In the genomic region with DNA sequence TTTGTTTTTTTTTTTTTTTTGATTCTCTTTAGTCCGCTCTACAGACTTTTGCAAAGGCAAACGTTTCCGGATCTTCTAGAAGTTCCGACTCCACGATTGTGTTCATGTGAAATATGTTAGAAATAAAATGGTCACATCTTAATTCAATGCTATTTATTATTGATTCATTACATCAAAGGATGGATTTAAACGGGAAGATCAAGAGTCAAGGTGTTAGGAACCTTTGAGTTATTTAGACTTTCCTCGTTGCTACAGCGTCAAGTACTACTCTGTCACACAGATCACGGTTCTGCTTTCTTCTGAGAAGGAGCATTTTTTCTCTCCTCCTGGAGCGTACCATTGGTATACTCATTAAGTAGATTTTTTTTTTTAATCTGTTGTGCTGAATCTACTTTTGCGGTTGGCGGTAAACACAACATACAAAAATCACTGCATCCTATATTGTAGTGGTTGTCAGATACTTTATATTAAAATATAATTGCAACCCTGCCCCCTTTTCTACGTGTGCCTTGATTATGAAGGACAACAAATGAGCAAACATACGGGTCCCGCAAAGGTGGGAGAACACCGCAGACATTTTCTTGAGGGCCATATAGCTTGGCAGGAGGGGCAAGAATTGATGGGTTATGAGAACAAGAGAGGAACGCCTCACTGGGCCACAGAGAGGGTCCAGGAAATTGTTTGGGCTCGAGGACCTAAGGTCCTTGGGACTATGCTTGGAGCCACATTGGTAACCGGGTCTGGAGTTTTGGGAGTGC, we compare ENCODE assay signal across 8 cellular contexts. TPM values are rescaled to one million over a fixed set of nuclear protein-coding genes. Genes with fewer than 3 reads are reported as not detected.
DNase-seq lines count a peak whose midpoint lies in the region; ATAC-seq, FAIRE-seq and TF ChIP-seq lines count a peak whose summit lies in the region.

No MANE protein-coding gene starts in this region.

- no peak for TF ChIP-seq POLR2A in GM12878 (IDR thresholded peaks at IDR 0.05; ENCODE audit: low read depth, low read length)

- no peak overlapping the region; the same call in 1 of the 2 replicates for H2AFZ ChIP-seq in GM12878 (ENCODE audit: control insufficient read depth, low read depth, low read length)
- no peak overlapping the region for H2AFZ ChIP-seq in neural cell (ENCODE audit: low read depth, low read length)

- BruUV-seq in GM12878 (replicated peaks; lab: Mats Ljungman, UMichigan): no TSS peak

- SMC1A ChIA-PET in GM12878 (lab: Charles Lee; ENCODE audit: uncharacterized antibody, unreplicated experiment): interaction anchor here (0.7 to 4.5 kb wide), 16 partner anchors 8 to 233 kb away, joined by 3 to 44 read pairs (median 5); partner anchors contain the start of gene HMGN4

- peaks cover 4% of the 10 kb centered on the region for H3F3A ChIP-seq in neural cell (ENCODE audit: insufficient read depth, low read length, poor library complexity, severe bottlenecking)

- H3K4me2 ChIP-seq in GM12878 (ENCODE audit: control insufficient read depth, insufficient read depth) (peak overlapping the region; percentile 70), neural cell (ENCODE audit: low read length) (peak overlapping the region; percentile 11)

- H3K4me1 ChIP-seq in GM12878 (ENCODE audit: control insufficient read depth, insufficient read depth, low read length) (0 out of 2 replicates have a peak, but pooled peaks cover 3% of the 10 kb centered on the region), colonic mucosa (no peaks in the 10 kb centered on the region)

- CTCF ChIA-PET in GM12878 (lab: Yijun Ruan, JAX): interaction anchor here (1.0 to 4.1 kb wide), 6 partner anchors 13 to 226 kb away, joined by 3 to 28 read pairs (median 12); partner anchors contain the start of gene HMGN4

- TF ChIP-seq RAD21 in GM12878 (IDR thresholded peaks at IDR 0.05; ENCODE audit: insufficient read depth, low read depth, low read length): no peak
- TF ChIP-seq RAD21 in neural cell (conservative IDR thresholded peaks at IDR 0.05): no peak

- intact Hi-C loops in GM12878 (cut with micrococcal nuclease; ENCODE audit: unreplicated experiment): loop anchor here (1.0 to 10.0 kb wide), 3 partner anchors 13 to 381 kb away; no protein-coding TSS in a partner anchor
- intact Hi-C loops in colonic mucosa (cut with DNase I): no loop called here

- H3K9me3 ChIP-seq in GM12878 (replicated peaks; ENCODE audit: control insufficient read depth, insufficient read depth, low read length) (no peaks in the 10 kb centered on the region), neural cell (ENCODE audit: low read length) (no peaks in the 10 kb centered on the region), colonic mucosa (no peaks in the 10 kb centered on the region)

- H3K4me3 ChIP-seq in GM12878 (peak overlapping the region; percentile 45; the same call in 1 of the 2 replicates), neural cell (ENCODE audit: low read length) (peak overlapping the region; percentile 70), colonic mucosa (no peak overlapping the region)

- H3K9ac ChIP-seq in GM12878 (ENCODE audit: control insufficient read depth, insufficient read depth, low read length): no peak overlapping the region
- H3K9ac ChIP-seq in neural cell (ENCODE audit: low read length): no peak overlapping the region
- no peak overlapping the region for H3K9ac ChIP-seq in colonic mucosa (ENCODE audit: low read depth in 2 of 2, low read length in 2 of 2)

- no peaks in the 10 kb centered on the region for H3K9me2 ChIP-seq in neural cell (ENCODE audit: insufficient read depth, low read length)

- no peak overlapping the region for H3K27ac ChIP-seq in GM12878 (ENCODE audit: control insufficient read depth, insufficient read depth)
- H3K27ac ChIP-seq in neural cell (ENCODE audit: low read length): no peak overlapping the region
- H3K27ac ChIP-seq in colonic mucosa: no peak overlapping the region

- TF ChIP-seq CTCF in GM12878 (IDR thresholded peaks at IDR 0.05 in 2 of 3, conservative IDR thresholded peaks at IDR 0.05 in 1 of 3; ENCODE audit: control insufficient read depth in 2 of 3, extremely low read depth in 1 of 3, insufficient read depth in 1 of 3, low read depth in 3 of 3, low read length in 3 of 3) (no peak), neural cell (IDR thresholded peaks at IDR 0.05; ENCODE audit: poor library complexity, severe bottlenecking) (no peak), colonic mucosa (IDR thresholded peaks at IDR 0.05) (no peak)

- 73% methylated on average over 19 of the region's 19 CpGs for WGBS in GM12878 (ENCODE audit: insufficient coverage, insufficient replicate concordance, low lambda C conversion rate, missing lambda C conversion rate)

- ATAC-seq in GM12878: peak; percentile 34
- ATAC-seq in HG03442 (IDR thresholded peaks at IDR 0.05; ENCODE audit: unreplicated experiment): no peak

- POLR2A ChIA-PET in GM12878 (lab: Charles Lee): interaction anchor here (1.0 to 4.5 kb wide), 6 partner anchors 8 to 227 kb away, joined by 3 to 29 read pairs (median 5); partner anchors contain the start of gene HMGN4

- H4K20me1 ChIP-seq in GM12878 (ENCODE audit: control insufficient read depth, insufficient read depth) (no peaks in the 10 kb centered on the region), neural cell (ENCODE audit: insufficient read depth) (no peaks in the 10 kb centered on the region)

- H3K27me3 ChIP-seq in GM12878 (replicated peaks in 1 of 2; ENCODE audit: control insufficient read depth in 2 of 2, insufficient read depth in 2 of 2, low read length in 1 of 2): no peaks in the 10 kb centered on the region
- H3K27me3 ChIP-seq in neural cell (ENCODE audit: insufficient read depth, low read depth, low read length): no peaks in the 10 kb centered on the region
- no peaks in the 10 kb centered on the region for H3K27me3 ChIP-seq in colonic mucosa

- no peak for TF ChIP-seq EP300 in GM12878 (IDR thresholded peaks at IDR 0.05; ENCODE audit: borderline replicate concordance in 1 of 2, control insufficient read depth in 1 of 2, low read depth in 2 of 2, low read length in 2 of 2)
- TF ChIP-seq EP300 in neural cell (conservative IDR thresholded peaks at IDR 0.05; ENCODE audit: poor library complexity, severe bottlenecking): no peak

- RAD21 ChIA-PET in GM12878 (lab: Charles Lee; ENCODE audit: unreplicated experiment): interaction anchor here (0.8 to 5.5 kb wide), 10 partner anchors 13 to 265 kb away, joined by 3 to 40 read pairs (median 12); partner anchors contain the start of gene HMGN4

- FAIRE-seq in GM12878 (lab: Jason Lieb, UNC): no peak

- DNase-seq in EL (peak; percentile 48), MV-4-11 (lab: John Stamatoyannopoulos, UW) (peak; percentile 29), GM12878 (ENCODE audit: low read depth, low spot score) (no peak), hepatic stellate cell (ENCODE audit: low spot score) (no peak), colonic mucosa (no peak), COR-L47 (lab: John Stamatoyannopoulos, UW) (no peak)

- H3K36me3 ChIP-seq in GM12878 (ENCODE audit: control insufficient read depth in 2 of 2, insufficient read depth in 2 of 2, low read length in 1 of 2) (no peaks in the 10 kb centered on the region), neural cell (ENCODE audit: insufficient read depth, low read length) (no peaks in the 10 kb centered on the region), colonic mucosa (no peaks in the 10 kb centered on the region)

- in situ Hi-C loops in GM12878 (cut with MboI): no loop called here

- H3K79me2 ChIP-seq in GM12878 (ENCODE audit: control insufficient read depth, insufficient read depth, low read length) (no peaks in the 10 kb centered on the region), neural cell (replicated peaks; ENCODE audit: insufficient read depth, low read length) (no peaks in the 10 kb centered on the region)

RNA-seq across cellular contexts. Expression of gene HMGN4, which starts 17.5 kb away (rescaled TPM):
- 28.9 and 31.1 TPM in 2 replicates for total RNA-seq in GM12878 (2013; cell fraction: nucleolus; rRNA removed)
- total RNA-seq in GM12878 (2014; rRNA removed) (73.9 and 90.7 TPM in 2 replicates), GM12878 (2014; rRNA removed; fragmentation: Illumina TruSeq; extraction: Trizol) (99.0 and 99.1 TPM in 2 replicates), GM12878 (2021) (64.2 and 67.2 TPM in 2 replicates), colonic mucosa (10 to 100 TPM; 40.6 to 56.0 TPM)
- polyA plus RNA-seq in GM12878 (2011; ENCODE audit: low read depth): 45.4 TPM
- polyA plus RNA-seq in GM12878 (2011; rRNA removed) (79.5 and 112 TPM in 2 replicates), GM12878 (2014; fragmentation: Illumina TruSeq; extraction: Trizol) (87.4 and 98.8 TPM in 2 replicates), GM12878 (2014; fragmentation: Nextera tagmentation; extraction: Ambion mirVana) (10 to 100 TPM; 26.7 to 31.2 TPM), GM12878 (2014; rRNA removed) (54.6 and 71.6 TPM in 2 replicates), GM12878 (2016; fragmentation: Nextera tagmentation; extraction: Ambion mirVana) (10 to 100 TPM; 85.8 to 88.6 TPM), neural cell (125 and 138 TPM in 2 replicates)
- polyA plus RNA-seq in GM12878 (2011; cell fraction: cytosol; rRNA removed): 53.2 and 53.3 TPM in 2 replicates
- polyA plus RNA-seq in GM12878 (2011; cell fraction: nucleus; rRNA removed): 25.6 and 31.0 TPM in 2 replicates
- polyA plus RNA-seq in GM12878 (2012): 40.3 and 60.7 TPM in 2 replicates
- polyA minus RNA-seq in GM12878 (2011; rRNA and poly(A)+ RNA removed): 45.3 and 47.3 TPM in 2 replicates
- polyA minus RNA-seq in GM12878 (2011; cell fraction: cytosol; rRNA and poly(A)+ RNA removed): 13.1 and 21.7 TPM in 2 replicates
- 4.3 and 7.9 TPM in 2 replicates for polyA minus RNA-seq in GM12878 (2011; cell fraction: nucleus; rRNA and poly(A)+ RNA removed)
- polyA minus RNA-seq in neural cell: 92.0 and 99.3 TPM in 2 replicates

RNA-seq across cellular contexts. Expression of gene ABT1, which starts 41.1 kb away (rescaled TPM):
- 19.2 and 19.7 TPM in 2 replicates for total RNA-seq in GM12878 (2013; cell fraction: nucleolus; rRNA removed)
- total RNA-seq in GM12878 (2014; rRNA removed) (33.5 and 37.1 TPM in 2 replicates), GM12878 (2014; rRNA removed; fragmentation: Illumina TruSeq; extraction: Trizol) (19.4 and 21.5 TPM in 2 replicates), GM12878 (2021) (27.3 and 27.5 TPM in 2 replicates), colonic mucosa (10 to 100 TPM; 15.9 to 17.9 TPM)
- polyA plus RNA-seq in GM12878 (2011; ENCODE audit: low read depth): 9.1 TPM
- polyA plus RNA-seq in GM12878 (2011; rRNA removed) (22.5 and 29.1 TPM in 2 replicates), GM12878 (2014; fragmentation: Illumina TruSeq; extraction: Trizol) (8.4 and 15.4 TPM in 2 replicates), GM12878 (2014; fragmentation: Nextera tagmentation; extraction: Ambion mirVana) (10 to 100 TPM in 1 of 2 experiments, 1 to 10 TPM in 1; 8.4 to 11.3 TPM), GM12878 (2014; rRNA removed) (35.7 and 36.9 TPM in 2 replicates), GM12878 (2016; fragmentation: Nextera tagmentation; extraction: Ambion mirVana) (10 to 100 TPM; 42.5 to 43.5 TPM), neural cell (22.4 and 26.1 TPM in 2 replicates)
- polyA plus RNA-seq in GM12878 (2011; cell fraction: cytosol; rRNA removed): 32.1 and 42.6 TPM in 2 replicates
- polyA plus RNA-seq in GM12878 (2011; cell fraction: nucleus; rRNA removed): 19.3 and 23.6 TPM in 2 replicates
- polyA plus RNA-seq in GM12878 (2012): 15.4 and 17.1 TPM in 2 replicates
- 13.5 and 22.0 TPM in 2 replicates for polyA minus RNA-seq in GM12878 (2011; rRNA and poly(A)+ RNA removed)
- 6.9 and 7.8 TPM in 2 replicates for polyA minus RNA-seq in GM12878 (2011; cell fraction: cytosol; rRNA and poly(A)+ RNA removed)
- 20.7 and 25.6 TPM in 2 replicates for polyA minus RNA-seq in GM12878 (2011; cell fraction: nucleus; rRNA and poly(A)+ RNA removed)
- 16.4 and 21.2 TPM in 2 replicates for polyA minus RNA-seq in neural cell

RNA-seq across cellular contexts. Expression of gene BTN1A1, which starts 55.6 kb away (rescaled TPM):
- total RNA-seq in GM12878 (2013; cell fraction: nucleolus; rRNA removed): not detected in 2 replicates
- total RNA-seq in GM12878 (2014; rRNA removed) (0.79 and 1.1 TPM in 2 replicates), GM12878 (2014; rRNA removed; fragmentation: Illumina TruSeq; extraction: Trizol) (1.1 TPM in 2 replicates), GM12878 (2021) (1.1 and 1.5 TPM in 2 replicates), colonic mucosa (not detected)
- polyA plus RNA-seq in GM12878 (2011; ENCODE audit: low read depth): 0.26 TPM
- polyA plus RNA-seq in GM12878 (2011; rRNA removed) (0.04 and 0.05 TPM in 2 replicates), GM12878 (2014; fragmentation: Illumina TruSeq; extraction: Trizol) (1.7 and 2.2 TPM in 2 replicates), GM12878 (2014; fragmentation: Nextera tagmentation; extraction: Ambion mirVana) (under 1 TPM; 0.82 to 0.91 TPM), GM12878 (2014; rRNA removed) (0.57 and 0.63 TPM in 2 replicates), GM12878 (2016; fragmentation: Nextera tagmentation; extraction: Ambion mirVana) (1 to 10 TPM in 1 of 2 experiments, under 1 TPM in 1; 0.18 to 1.1 TPM), neural cell (not detected in 2 replicates)
- polyA plus RNA-seq in GM12878 (2011; cell fraction: cytosol; rRNA removed): 0.03 TPM in 2 replicates
- polyA plus RNA-seq in GM12878 (2011; cell fraction: nucleus; rRNA removed): not detected in 2 replicates
- polyA plus RNA-seq in GM12878 (2012): 0.08 and 0.26 TPM in 2 replicates
- not detected in 2 replicates for polyA minus RNA-seq in GM12878 (2011; rRNA and poly(A)+ RNA removed)
- not detected in 2 replicates for polyA minus RNA-seq in GM12878 (2011; cell fraction: cytosol; rRNA and poly(A)+ RNA removed)
- polyA minus RNA-seq in GM12878 (2011; cell fraction: nucleus; rRNA and poly(A)+ RNA removed): not detected in 2 replicates
- polyA minus RNA-seq in neural cell: not detected in 2 replicates

Comparison
In these comparisons a context has a peak if more than half of its experiments do, and no peak if none do; other contexts are left out.
1. DNase-seq: peak in EL (single experiment) and MV-4-11 (single experiment); none in GM12878 (single experiment), hepatic stellate cell (single experiment), colonic mucosa (single experiment) and COR-L47 (single experiment).